ENCODE assay signal across 26 cellular contexts in the genomic region with DNA sequence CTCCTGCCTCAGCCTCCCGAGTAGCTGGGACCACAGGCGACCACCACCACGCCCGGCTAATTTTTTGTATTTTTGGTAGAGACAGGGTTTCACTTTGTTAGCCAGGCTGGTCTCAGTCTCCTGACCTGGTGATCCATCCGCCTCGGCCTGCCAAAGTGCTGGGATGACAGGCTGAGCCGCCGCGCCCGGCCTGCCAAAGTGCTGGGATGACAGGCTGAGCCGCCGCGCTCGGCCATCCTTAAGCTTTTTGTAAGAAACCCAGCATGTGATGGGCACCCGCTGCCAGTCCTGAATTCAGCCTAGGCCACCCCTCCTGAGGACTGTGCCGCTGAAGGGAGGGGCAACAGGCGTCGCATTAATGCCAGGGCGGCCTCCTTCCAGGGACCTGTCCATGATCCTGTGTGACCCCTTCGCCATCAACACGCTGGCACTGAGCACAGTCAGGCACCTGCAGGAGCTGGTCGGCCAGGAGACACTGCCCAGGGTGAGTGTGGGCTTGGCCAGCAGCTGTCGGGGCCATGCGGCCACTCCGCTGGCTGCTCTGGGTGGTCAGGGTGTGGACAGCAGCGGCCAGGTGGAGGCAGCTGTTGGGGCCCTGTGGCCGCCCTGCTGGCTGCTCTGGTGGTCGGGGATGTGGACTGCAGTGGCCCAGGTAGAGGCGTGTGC. TPM values are rescaled to one million over a fixed set of nuclear protein-coding genes. Genes with fewer than 3 reads are reported as not detected.
"Had no signal": no experiment of that assay in that cellular context is flagged by ENCODE, and none has a peak within 500 bp of the region (broad histone marks: within the 10 kb centered on the region; RNA-seq: fewer than 3 reads in every experiment).

No MANE protein-coding gene starts in this region.

- DNase-seq: activated B cell treated with CpG ODN at 0.5 μM for 24 hours; activated CD4-positive, alpha-beta memory T cell treated with anti-CD3 and anti-CD28 coated beads for 36 hours; activated CD4-positive, alpha-beta T cell treated with anti-CD3 and anti-CD28 coated beads for 4 hours; activated effector memory CD4-positive, alpha-beta T cell treated with anti-CD3 and anti-CD28 coated beads, Interleukin-2, amount 50 U/mL, for 16 hours; activated naive CD4-positive, alpha-beta T cell treated with anti-CD3 and anti-CD28 coated beads, Interleukin-2, amount 10 ng/mL, durations not matched to agents 7 days and 5 days; amygdala; colonic mucosa; dorsolateral prefrontal cortex; effector memory CD8-positive, alpha-beta T cell; glutamatergic neuron; immature natural killer cell; left ventricle myocardium superior; nephron progenitor cell; nucleus accumbens; stimulated activated CD4-positive, alpha-beta T cell treated with anti-CD3 and anti-CD28 coated beads, Interleukin-2, amount 100 ng/mL, for 24 hours; stimulated activated naive CD4-positive, alpha-beta T cell; T1000; testis had no signal

- H3K27me3 ChIP-seq: colonic mucosa, dorsolateral prefrontal cortex, esophagus muscularis mucosa, hepatocyte, right lobe of liver, testis, upper lobe of left lung had no signal

- H2AFZ ChIP-seq: hepatocyte had no signal

- H3K4me2 ChIP-seq: hepatocyte had no signal

- H3K9me3 ChIP-seq: colonic mucosa, esophagus muscularis mucosa, right lobe of liver, testis, upper lobe of left lung had no signal

- H3K27ac ChIP-seq: colonic mucosa, dorsolateral prefrontal cortex, esophagus muscularis mucosa, hepatocyte, right lobe of liver, skin epidermis, testis had no signal

- H3K79me2 ChIP-seq: hepatocyte had no signal

- H3K4me3 ChIP-seq: colonic mucosa, dorsolateral prefrontal cortex, esophagus muscularis mucosa, hepatocyte, right lobe of liver, skin epidermis, testis, upper lobe of left lung had no signal

- ATAC-seq: effector memory CD8-positive, alpha-beta T cell; left ventricle myocardium superior had no signal

RNA-seq across cellular contexts. Expression of a gene that starts 14.5 kb away (rescaled TPM):
- total RNA-seq: activated B cell treated with CpG ODN at 0.5 μM for 24 hours; activated CD4-positive, alpha-beta memory T cell treated with anti-CD3 and anti-CD28 coated beads for 36 hours; bronchial epithelial cell; colonic mucosa; dorsolateral prefrontal cortex; esophagus muscularis mucosa; frontal cortex; hepatocyte; mononuclear cell; right lobe of liver had no signal

RNA-seq across cellular contexts. Expression of a gene that starts 34.9 kb away (rescaled TPM):
- total RNA-seq: activated B cell treated with CpG ODN at 0.5 μM for 24 hours; activated CD4-positive, alpha-beta memory T cell treated with anti-CD3 and anti-CD28 coated beads for 36 hours; bronchial epithelial cell; colonic mucosa; esophagus muscularis mucosa; frontal cortex; left ventricle myocardium superior; mononuclear cell; right lobe of liver had no signal
